19 cellular contexts compared by ENCODE assay signal in genomic region chr12:69657376-69658137, GRCh38. TPM values are rescaled to one million over a fixed set of nuclear protein-coding genes. Genes with fewer than 3 reads are reported as not detected.
DNase-seq lines count a peak whose midpoint lies in the region; ATAC-seq, FAIRE-seq and TF ChIP-seq lines count a peak whose summit lies in the region.
"Had no signal": no experiment of that assay in that cellular context is flagged by ENCODE, and none has a peak within 500 bp of the region (broad histone marks: within the 10 kb centered on the region; RNA-seq: fewer than 3 reads in every experiment).

No MANE protein-coding gene starts in this region.

- DNase-seq in M059J (ENCODE audit: low read depth): peak; percentile 60
- peak; percentile 57 to 92 (median 78) for DNase-seq in K562 (ENCODE audit: extremely low read depth in 1 of 4, low spot score in 3 of 4)
- DNase-seq in kidney tubule cell (ENCODE audit: low spot score): peak; percentile 82
- DNase-seq in gastrocnemius medialis: peak; percentile 91 to 95
- DNase-seq in DMS153 (lab: John Stamatoyannopoulos, UW): no peak
- no peak for DNase-seq in activated CD8-positive, alpha-beta memory T cell treated with anti-CD3 and anti-CD28 coated beads, Interleukin-2, amount 10 ng/mL, durations not matched to agents 7 days and 5 days
- DNase-seq: activated CD4-positive, alpha-beta T cell treated with anti-CD3 and anti-CD28 coated beads for 48 hours; CD4-positive, CD25-positive, alpha-beta regulatory T cell; naive thymus-derived CD4-positive, alpha-beta T cell; NCI-H1930; NCI-H748 treated with DMSO at 0.1 percent for 48 hours; small intestine; T-helper 2 cell had no signal

- WGBS in K562 (ENCODE audit: insufficient coverage, low coverage, missing lambda C conversion rate): 5% methylated on average over 9 of the region's 9 CpGs

- peaks cover 15% of the 10 kb centered on the region for H3K27me3 Mint-ChIP-seq in activated CD8-positive, alpha-beta memory T cell treated with anti-CD3 and anti-CD28 coated beads, Interleukin-2, amount 10 ng/mL, durations not matched to agents 7 days and 5 days

- H3K27ac ChIP-seq in K562 (ENCODE audit: extremely low read depth, low read depth, low read length) (peak overlapping the region; percentile 81), gastrocnemius medialis (peak overlapping the region; percentile 80 to 91 (median 86))

- BruUV-seq in K562 (replicated peaks; lab: Mats Ljungman, UMichigan): no TSS peak

- no peak for TF ChIP-seq CTCF in K562 (IDR thresholded peaks at IDR 0.05 in 2 of 3, conservative IDR thresholded peaks at IDR 0.05 in 1 of 3; ENCODE audit: insufficient read depth in 2 of 3, low read depth in 1 of 3, low read length in 3 of 3)
- TF ChIP-seq CTCF in gastrocnemius medialis (IDR thresholded peaks at IDR 0.05 in 4 of 5, conservative IDR thresholded peaks at IDR 0.05 in 1 of 5): no peak

- TF ChIP-seq RAD21 in K562 (CRISPR knock-in tag; conservative IDR thresholded peaks at IDR 0.05 in 1 of 2, IDR thresholded peaks at IDR 0.05 in 1 of 2): no peak

- H3K4me1 ChIP-seq in K562 (replicated peaks in 1 of 2; ENCODE audit: control insufficient read depth in 2 of 2, insufficient read depth in 2 of 2, low read length in 2 of 2): peaks cover 23 to 49% of the 10 kb centered on the region in 2 experiments
- H3K4me1 ChIP-seq in gastrocnemius medialis: peaks cover 30 to 47% of the 10 kb centered on the region in 2 donors

- peak; percentile 48; the same call in 1 of the 2 replicates for TF ChIP-seq EP300 in K562 (IDR thresholded peaks at IDR 0.05; ENCODE audit: low read length)

- peak overlapping the region; percentile 79 for H3K4me2 ChIP-seq in K562 (ENCODE audit: insufficient read depth, low read length)

- TF ChIP-seq POLR2A in K562 (conservative IDR thresholded peaks at IDR 0.05) (no peak), gastrocnemius medialis (IDR thresholded peaks at IDR 0.05) (peak; percentile 54 to 83)

- H3K9me3 Mint-ChIP-seq in activated CD8-positive, alpha-beta memory T cell treated with anti-CD3 and anti-CD28 coated beads, Interleukin-2, amount 10 ng/mL, durations not matched to agents 7 days and 5 days (ENCODE audit: low read depth): no peaks in the 10 kb centered on the region
- H3K9me3 Mint-ChIP-seq: activated T-helper 1 cell treated with anti-CD3 and anti-CD28 coated beads, Interleukin-12 subunit alpha, Interleukin-12 subunit beta, Interleukin-2, Interleukin-4 antibody, amounts not matched to agents 30 ng/mL and 10 ng/mL and 1 ng/mL, durations not matched to agents 14 hours and 24 hours and 36 hours; CD4-positive, CD25-positive, alpha-beta regulatory T cell; naive thymus-derived CD4-positive, alpha-beta T cell had no signal

- no peak overlapping the region for H3K27ac Mint-ChIP-seq in activated CD8-positive, alpha-beta memory T cell treated with anti-CD3 and anti-CD28 coated beads, Interleukin-2, amount 10 ng/mL, durations not matched to agents 7 days and 5 days
- H3K27ac Mint-ChIP-seq: activated T-helper 1 cell treated with anti-CD3 and anti-CD28 coated beads, Interleukin-12 subunit alpha, Interleukin-12 subunit beta, Interleukin-2, Interleukin-4 antibody, amounts not matched to agents 30 ng/mL and 10 ng/mL and 1 ng/mL, durations not matched to agents 14 hours and 24 hours and 36 hours; CD4-positive, CD25-positive, alpha-beta regulatory T cell; naive thymus-derived CD4-positive, alpha-beta T cell had no signal

- H3K27me3 ChIP-seq in K562 (ENCODE audit: control insufficient read depth in 2 of 2, insufficient read depth in 2 of 2, low read length in 2 of 2) (no peaks in the 10 kb centered on the region), gastrocnemius medialis (no peaks in the 10 kb centered on the region)

- peak overlapping the region; percentile 79 for H2AFZ ChIP-seq in K562 (ENCODE audit: low read depth, low read length)

- no peaks in the 10 kb centered on the region for H3K4me1 Mint-ChIP-seq in activated CD8-positive, alpha-beta memory T cell treated with anti-CD3 and anti-CD28 coated beads, Interleukin-2, amount 10 ng/mL, durations not matched to agents 7 days and 5 days
- H3K4me1 Mint-ChIP-seq: CD4-positive, CD25-positive, alpha-beta regulatory T cell; naive thymus-derived CD4-positive, alpha-beta T cell had no signal

- peak overlapping the region in 1 of 2 experiments; percentile 56; a peak in 2 of 4 replicates for H3K9ac ChIP-seq in K562 (ENCODE audit: insufficient read depth in 1 of 2, low read depth in 2 of 2, low read length in 2 of 2)

- no peaks in the 10 kb centered on the region for H3K79me2 ChIP-seq in K562 (ENCODE audit: control insufficient read depth, insufficient read depth, low read length)

- POLR2A ChIA-PET in K562 (lab: Yijun Ruan, JAX): interaction anchor here (0.6 to 2.0 kb wide), 3 partner anchors 8 to 16 kb away, joined by 3 to 7 read pairs (median 6); no protein-coding TSS in a partner anchor

- intact Hi-C loops in K562 (cut with micrococcal nuclease) (loop anchor here (5.0 kb wide), 1 partner anchor 80 kb away; the partner anchor contains the start of gene RAB3IP), gastrocnemius medialis (cut with DNase I; ENCODE audit: low total_unique reads) (loop anchor here (1.0 to 2.0 kb wide), 4 partner anchors 15 to 81 kb away; partner anchors contain the start of genes BEST3 and RAB3IP)

- no peaks in the 10 kb centered on the region for H3K9me3 ChIP-seq in K562 (replicated peaks; ENCODE audit: control insufficient read depth, insufficient read depth, low read depth, low read length)
- no peaks in the 10 kb centered on the region for H3K9me3 ChIP-seq in gastrocnemius medialis

- H3K4me3 Mint-ChIP-seq in activated CD8-positive, alpha-beta memory T cell treated with anti-CD3 and anti-CD28 coated beads, Interleukin-2, amount 10 ng/mL, durations not matched to agents 7 days and 5 days: no peak overlapping the region
- H3K4me3 Mint-ChIP-seq: activated T-helper 1 cell treated with anti-CD3 and anti-CD28 coated beads, Interleukin-12 subunit alpha, Interleukin-12 subunit beta, Interleukin-2, Interleukin-4 antibody, amounts not matched to agents 30 ng/mL and 10 ng/mL and 1 ng/mL, durations not matched to agents 14 hours and 24 hours and 36 hours; CD4-positive, CD25-positive, alpha-beta regulatory T cell; naive thymus-derived CD4-positive, alpha-beta T cell had no signal

- H3K4me3 ChIP-seq in K562: no peak overlapping the region
- no peak overlapping the region for H3K4me3 ChIP-seq in gastrocnemius medialis

- H3K9me1 ChIP-seq in K562 (ENCODE audit: control insufficient read depth, insufficient read depth, low read length): peaks cover 2% of the 10 kb centered on the region

- no peaks in the 10 kb centered on the region for H3K36me3 Mint-ChIP-seq in activated CD8-positive, alpha-beta memory T cell treated with anti-CD3 and anti-CD28 coated beads, Interleukin-2, amount 10 ng/mL, durations not matched to agents 7 days and 5 days
- H3K36me3 Mint-ChIP-seq: CD4-positive, CD25-positive, alpha-beta regulatory T cell; naive thymus-derived CD4-positive, alpha-beta T cell had no signal

- peak; percentile 98 for FAIRE-seq in K562 (lab: Jason Lieb, UNC)
- FAIRE-seq: H54, islet of Langerhans, small intestine had no signal

- CTCF ChIA-PET in K562 (lab: Yijun Ruan, JAX; ENCODE audit: low intra/inter-chr PET ratio): no interaction called here
- CTCF ChIA-PET in activated CD8-positive, alpha-beta memory T cell treated with anti-CD3 and anti-CD28 coated beads, Interleukin-2, amount 10 ng/mL, durations not matched to agents 7 days and 5 days (lab: Charles Lee): no interaction called here

- ATAC-seq in K562 (peak; percentile 98), gastrocnemius medialis (peak; percentile 94 to 95), GM21381 (IDR thresholded peaks at IDR 0.05; ENCODE audit: unreplicated experiment) (no peak), HG03159 (IDR thresholded peaks at IDR 0.05; ENCODE audit: unreplicated experiment) (no peak)
- no peak for ATAC-seq in activated CD8-positive, alpha-beta memory T cell treated with anti-CD3 and anti-CD28 coated beads, Interleukin-2, amount 10 ng/mL, durations not matched to agents 7 days and 5 days
- ATAC-seq: naive thymus-derived CD4-positive, alpha-beta T cell; Right ventricle myocardium inferior had no signal

- in situ Hi-C loops in K562 (cut with MboI): no loop called here
- in situ Hi-C loops in gastrocnemius medialis (cut with MboI; ENCODE audit: low sequenced_read_pairs in 4 of 4): no loop called here

- H3K36me3 ChIP-seq in K562 (ENCODE audit: control insufficient read depth, insufficient read depth, low read length) (no peaks in the 10 kb centered on the region), gastrocnemius medialis (peaks cover 0 to 12% of the 10 kb centered on the region in 2 donors)

- no peaks in the 10 kb centered on the region for H4K20me1 ChIP-seq in K562 (replicated peaks; ENCODE audit: control insufficient read depth, insufficient read depth, low read length)

RNA-seq across cellular contexts. Expression of gene BEST3, which starts 41.5 kb away (rescaled TPM):
- total RNA-seq in M059J (2014; rRNA removed; shearing (Covaris generic)): 0.02 TPM in 1 of 2 replicates, not detected in the other
- 0.14 TPM in 1 of 2 replicates, not detected in the other for total RNA-seq in K562 (2011; cell fraction: chromatin; rRNA removed; ENCODE audit: low replicate concordance)
- total RNA-seq in K562 (2011; cell fraction: nucleolus; rRNA removed): not detected in 2 replicates
- not detected in 2 replicates for total RNA-seq in K562 (2011; cell fraction: nucleoplasm; rRNA removed)
- total RNA-seq in K562 (2014; rRNA removed) (not detected in 2 replicates), K562 (2014; rRNA removed; fragmentation: Illumina TruSeq; extraction: Trizol) (not detected in 2 replicates), K562 (2015; rRNA removed; fragmentation: Illumina TruSeq; extraction: Trizol) (not detected in 2 replicates), K562 (2021) (not detected in 2 replicates), gastrocnemius medialis (100 to 1,000 TPM in 3 of 4 donors, 10 to 100 TPM in 1; 61.8 to 163 (median 119) TPM)
- polyA plus RNA-seq in K562 (2011; rRNA removed) (0.15 TPM in 1 of 2 replicates, not detected in the other), K562 (2014; fragmentation: Illumina TruSeq; extraction: Trizol) (not detected in 2 replicates), K562 (2014; fragmentation: Nextera tagmentation; extraction: Ambion mirVana) (not detected), K562 (2014; rRNA removed) (0.08 TPM in 1 of 2 replicates, not detected in the other)
- polyA plus RNA-seq in K562 (2011; cell fraction: cytosol; rRNA removed): 0.03 TPM in 2 replicates
- polyA plus RNA-seq in K562 (2011; cell fraction: nucleus; rRNA removed): not detected in 2 replicates
- 0.03 and 0.12 TPM in 2 replicates for polyA plus RNA-seq in K562 (2012)
- polyA minus RNA-seq in K562 (2011; rRNA and poly(A)+ RNA removed): 0.11 TPM in 1 of 2 replicates, not detected in the other
- polyA minus RNA-seq in K562 (2011; cell fraction: cytosol; rRNA and poly(A)+ RNA removed): not detected in 2 replicates
- polyA minus RNA-seq in K562 (2011; cell fraction: nucleus; rRNA and poly(A)+ RNA removed): not detected in 2 replicates
- total RNA-seq in activated CD8-positive, alpha-beta memory T cell treated with anti-CD3 and anti-CD28 coated beads, Interleukin-2, amount 10 ng/mL, durations not matched to agents 7 days and 5 days: not detected
- total RNA-seq: activated T-helper 1 cell treated with anti-CD3 and anti-CD28 coated beads, Interleukin-12 subunit alpha, Interleukin-12 subunit beta, Interleukin-2, Interleukin-4 antibody, amounts not matched to agents 30 ng/mL and 10 ng/mL and 1 ng/mL, durations not matched to agents 14 hours and 24 hours and 36 hours; CD4-positive, CD25-positive, alpha-beta regulatory T cell; naive thymus-derived CD4-positive, alpha-beta T cell had no signal
- polyA plus RNA-seq: CD4-positive, CD25-positive, alpha-beta regulatory T cell; naive thymus-derived CD4-positive, alpha-beta T cell had no signal

RNA-seq across cellular contexts. Expression of gene LRRC10, which starts 46.9 kb away (rescaled TPM):
- not detected in 2 replicates for total RNA-seq in M059J (2014; rRNA removed; shearing (Covaris generic))
- total RNA-seq in K562 (2011; cell fraction: chromatin; rRNA removed; ENCODE audit: low replicate concordance): not detected in 2 replicates
- not detected in 2 replicates for total RNA-seq in K562 (2011; cell fraction: nucleolus; rRNA removed)
- not detected in 2 replicates for total RNA-seq in K562 (2011; cell fraction: nucleoplasm; rRNA removed)
- total RNA-seq in K562 (2014; rRNA removed): not detected in 2 replicates
- not detected in 2 replicates for total RNA-seq in K562 (2014; rRNA removed; fragmentation: Illumina TruSeq; extraction: Trizol)
- not detected in 2 replicates for total RNA-seq in K562 (2015; rRNA removed; fragmentation: Illumina TruSeq; extraction: Trizol)
- total RNA-seq in K562 (2021): not detected in 2 replicates
- polyA plus RNA-seq in K562 (2011; rRNA removed): not detected in 2 replicates
- not detected in 2 replicates for polyA plus RNA-seq in K562 (2011; cell fraction: cytosol; rRNA removed)
- not detected in 2 replicates for polyA plus RNA-seq in K562 (2011; cell fraction: nucleus; rRNA removed)
- not detected in 2 replicates for polyA plus RNA-seq in K562 (2012)
- polyA plus RNA-seq in K562 (2014; fragmentation: Illumina TruSeq; extraction: Trizol): not detected in 2 replicates
- not detected for polyA plus RNA-seq in K562 (2014; fragmentation: Nextera tagmentation; extraction: Ambion mirVana)
- 0.09 TPM in 1 of 2 replicates, not detected in the other for polyA plus RNA-seq in K562 (2014; rRNA removed)
- polyA minus RNA-seq in K562 (2011; rRNA and poly(A)+ RNA removed): not detected in 2 replicates
- polyA minus RNA-seq in K562 (2011; cell fraction: cytosol; rRNA and poly(A)+ RNA removed): not detected in 2 replicates
- polyA minus RNA-seq in K562 (2011; cell fraction: nucleus; rRNA and poly(A)+ RNA removed): not detected in 2 replicates
- total RNA-seq in gastrocnemius medialis: not detected
- total RNA-seq in activated CD8-positive, alpha-beta memory T cell treated with anti-CD3 and anti-CD28 coated beads, Interleukin-2, amount 10 ng/mL, durations not matched to agents 7 days and 5 days: not detected
- total RNA-seq: activated T-helper 1 cell treated with anti-CD3 and anti-CD28 coated beads, Interleukin-12 subunit alpha, Interleukin-12 subunit beta, Interleukin-2, Interleukin-4 antibody, amounts not matched to agents 30 ng/mL and 10 ng/mL and 1 ng/mL, durations not matched to agents 14 hours and 24 hours and 36 hours; CD4-positive, CD25-positive, alpha-beta regulatory T cell; naive thymus-derived CD4-positive, alpha-beta T cell had no signal
- polyA plus RNA-seq: CD4-positive, CD25-positive, alpha-beta regulatory T cell; naive thymus-derived CD4-positive, alpha-beta T cell; small intestine had no signal

Comparison
In these comparisons a context has a peak if more than half of its experiments do, and no peak if none do; other contexts are left out.
1. DNase-seq: peak in M059J (single experiment), K562 (4 of 4), kidney tubule cell (single experiment) and gastrocnemius medialis (2 of 2); none in DMS153 (single experiment) and activated CD8-positive, alpha-beta memory T cell treated with anti-CD3 and anti-CD28 coated beads, Interleukin-2, amount 10 ng/mL, durations not matched to agents 7 days and 5 days (single experiment).
2. ATAC-seq: peak in K562 (single experiment) and gastrocnemius medialis (2 of 2); none in GM21381 (single experiment), HG03159 (single experiment) and activated CD8-positive, alpha-beta memory T cell treated with anti-CD3 and anti-CD28 coated beads, Interleukin-2, amount 10 ng/mL, durations not matched to agents 7 days and 5 days (single experiment).
3. RNA of gene BEST3, which starts 41.5 kb away (total RNA-seq): 61.8 to 163 TPM in gastrocnemius medialis; 0.02 TPM in M059J, 0.14 TPM in K562 and not detected in activated CD8-positive, alpha-beta memory T cell treated with anti-CD3 and anti-CD28 coated beads, Interleukin-2, amount 10 ng/mL, durations not matched to agents 7 days and 5 days; every median in the first group is over 10 times any median in the second.